In the genomic region with DNA sequence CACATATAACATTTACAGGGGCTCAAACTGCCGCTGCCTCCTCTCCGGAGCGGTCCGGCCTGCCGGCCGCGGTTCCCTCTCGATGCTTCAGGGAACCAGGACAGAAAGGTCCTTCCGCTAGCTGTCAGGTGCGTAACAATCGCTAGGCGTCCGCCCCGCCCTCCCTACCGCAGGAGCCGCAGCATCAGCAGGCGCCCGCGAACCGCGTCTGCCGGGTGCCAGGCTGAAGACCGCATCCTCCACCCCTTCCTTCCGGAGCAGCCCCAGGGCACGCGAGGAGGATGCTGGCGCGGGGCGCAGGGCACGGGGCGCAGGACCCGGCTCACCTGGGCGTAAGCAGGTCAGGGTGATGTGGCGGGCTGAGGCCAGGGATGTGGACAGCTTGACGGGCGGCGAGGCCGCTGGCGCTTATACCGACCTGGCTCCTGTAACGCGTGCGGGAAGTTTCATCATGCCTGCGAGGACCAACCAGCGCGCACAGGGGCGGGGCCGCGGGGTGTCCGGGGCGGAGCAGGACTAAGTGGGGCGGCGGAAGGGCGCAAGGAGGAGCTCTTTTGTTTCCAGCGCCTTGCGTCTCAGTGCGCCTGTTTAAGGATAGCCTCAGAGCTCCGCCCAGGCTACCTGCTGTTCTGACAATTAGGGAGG, we compare ENCODE assay signal across 8 cellular contexts. TPM values are rescaled to one million over a fixed set of nuclear protein-coding genes. Genes with fewer than 3 reads are reported as not detected.
DNase-seq lines count a peak whose midpoint lies in the region; ATAC-seq, FAIRE-seq and TF ChIP-seq lines count a peak whose summit lies in the region.

A gene with protein sequence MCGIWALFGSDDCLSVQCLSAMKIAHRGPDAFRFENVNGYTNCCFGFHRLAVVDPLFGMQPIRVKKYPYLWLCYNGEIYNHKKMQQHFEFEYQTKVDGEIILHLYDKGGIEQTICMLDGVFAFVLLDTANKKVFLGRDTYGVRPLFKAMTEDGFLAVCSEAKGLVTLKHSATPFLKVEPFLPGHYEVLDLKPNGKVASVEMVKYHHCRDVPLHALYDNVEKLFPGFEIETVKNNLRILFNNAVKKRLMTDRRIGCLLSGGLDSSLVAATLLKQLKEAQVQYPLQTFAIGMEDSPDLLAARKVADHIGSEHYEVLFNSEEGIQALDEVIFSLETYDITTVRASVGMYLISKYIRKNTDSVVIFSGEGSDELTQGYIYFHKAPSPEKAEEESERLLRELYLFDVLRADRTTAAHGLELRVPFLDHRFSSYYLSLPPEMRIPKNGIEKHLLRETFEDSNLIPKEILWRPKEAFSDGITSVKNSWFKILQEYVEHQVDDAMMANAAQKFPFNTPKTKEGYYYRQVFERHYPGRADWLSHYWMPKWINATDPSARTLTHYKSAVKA (minus strand): TSS at position 384 of the 645 bp plus-strand sequence. CDS start 3,252 bp downstream, outside the sequence.

- H3K27ac ChIP-seq in smooth muscle cell (ENCODE audit: low read depth) = peak within 1 kb of the TSS; percentile 52

- peak within 1 kb of the TSS; percentile 88 for H3K4me3 Mint-ChIP-seq in WTC11

- peaks cover 47% of the 10 kb centered on the region for H3K27me3 Mint-ChIP-seq in WTC11 (ENCODE audit: low read depth)

- peaks cover 29% of the 10 kb centered on the region for H3K4me1 Mint-ChIP-seq in WTC11

- peaks cover 8% of the 10 kb centered on the region for H4K20me1 ChIP-seq in smooth muscle cell (ENCODE audit: low read depth)

- H2AFZ ChIP-seq in smooth muscle cell (ENCODE audit: low read depth) = peak within 1 kb of the TSS; percentile 93

- in situ Hi-C loops in ACHN (cut with HindIII; ENCODE audit: low pct_ligation_motif_present, low pct_unique_long_range_greater_than_20kb, low sequenced_read_pairs) = no loop called here

- peaks cover 8% of the 10 kb centered on the region for H3K4me1 ChIP-seq in smooth muscle cell (ENCODE audit: low read depth)

- H3K27me3 ChIP-seq in bronchial epithelial cell (ENCODE audit: control insufficient read depth, insufficient read depth, low read length) = no peaks in the 10 kb centered on the region
- no peaks in the 10 kb centered on the region for H3K27me3 ChIP-seq in smooth muscle cell (ENCODE audit: low read depth)

- peaks cover 8% of the 10 kb centered on the region for H3K36me3 Mint-ChIP-seq in WTC11

- H3F3A ChIP-seq in smooth muscle cell (ENCODE audit: low read depth) = no peaks in the 10 kb centered on the region

- peak; percentile 99 for ATAC-seq in GM18873 (IDR thresholded peaks at IDR 0.05; ENCODE audit: low FRiP score, unreplicated experiment)
- peak; percentile 100 for ATAC-seq in HG03135 (IDR thresholded peaks at IDR 0.05; ENCODE audit: unreplicated experiment)
- peak; percentile 94 for ATAC-seq in WTC11

- peak within 1 kb of the TSS; percentile 45; the same call in 1 of the 2 replicates for H3K27ac Mint-ChIP-seq in WTC11

- FAIRE-seq in bronchial epithelial cell (lab: Jason Lieb, UNC) = no peak

- H3K4me3 ChIP-seq in bronchial epithelial cell (ENCODE audit: low read depth, low read length) (peak within 1 kb of the TSS; percentile 95), smooth muscle cell (peak within 1 kb of the TSS; percentile 86)

- no peaks in the 10 kb centered on the region for H3K9me3 Mint-ChIP-seq in WTC11

- H3K4me2 ChIP-seq in smooth muscle cell = peak within 1 kb of the TSS; percentile 87

- TF ChIP-seq CTCF in WTC11 (IDR thresholded peaks at IDR 0.05) = no peak
- TF ChIP-seq CTCF in bronchial epithelial cell (IDR thresholded peaks at IDR 0.05; ENCODE audit: insufficient read depth, low read length, severe bottlenecking) = peak; percentile 34
- no peak for TF ChIP-seq CTCF in smooth muscle cell (IDR thresholded peaks at IDR 0.05; ENCODE audit: borderline replicate concordance, insufficient read depth, poor library complexity, severe bottlenecking)

- peaks cover 10% of the 10 kb centered on the region for H3K36me3 ChIP-seq in bronchial epithelial cell (ENCODE audit: control insufficient read depth, insufficient read depth, low read length)
- H3K36me3 ChIP-seq in smooth muscle cell (ENCODE audit: low read depth) = no peaks in the 10 kb centered on the region

- CTCF ChIA-PET in WTC11 (lab: Charles Lee) = interaction anchor here (0.5 to 1.6 kb wide), 10 partner anchors 20 to 296 kb away, joined by 3 to 12 read pairs (median 3); no protein-coding TSS in a partner anchor

- H3K79me2 ChIP-seq in smooth muscle cell (ENCODE audit: low read depth) = peaks cover 32% of the 10 kb centered on the region

- WGBS in smooth muscle cell (ENCODE audit: low lambda C conversion rate) = 1% methylated on average over 57 of the region's 58 CpGs

- DNase-seq in ACHN = peak; percentile 97
- DNase-seq in NCI-H2227 (lab: John Stamatoyannopoulos, UW; ENCODE audit: unreplicated experiment) = peak; percentile 98
- DNase-seq in WTC11 (ENCODE audit: low spot score) = peak; percentile 97
- DNase-seq in bronchial epithelial cell (ENCODE audit: low read depth) = peak; percentile 81
- DNase-seq in iPS-NIHi7 (ENCODE audit: extremely low spot score) = peak; percentile 93
- peak; percentile 68 for DNase-seq in smooth muscle cell (lab: John Stamatoyannopoulos, UW; ENCODE audit: unreplicated experiment)

- peak within 1 kb of the TSS; percentile 77 for H3K9ac ChIP-seq in smooth muscle cell (ENCODE audit: low read depth)

- no peaks in the 10 kb centered on the region for H3K9me3 ChIP-seq in smooth muscle cell (replicated peaks; ENCODE audit: low read depth)

- POLR2A ChIA-PET in WTC11 (lab: Charles Lee) = interaction anchor here (0.6 to 1.4 kb wide), 9 partner anchors 15 to 755 kb away, joined by 3 to 14 read pairs (median 3); a partner anchor contains a TSS

TF ChIP-seq in WTC11, 78 proteins besides CTCF, POLR2A, EP300 and RAD21 (continues in another document):
- TF ChIP-seq, protein P1, sequence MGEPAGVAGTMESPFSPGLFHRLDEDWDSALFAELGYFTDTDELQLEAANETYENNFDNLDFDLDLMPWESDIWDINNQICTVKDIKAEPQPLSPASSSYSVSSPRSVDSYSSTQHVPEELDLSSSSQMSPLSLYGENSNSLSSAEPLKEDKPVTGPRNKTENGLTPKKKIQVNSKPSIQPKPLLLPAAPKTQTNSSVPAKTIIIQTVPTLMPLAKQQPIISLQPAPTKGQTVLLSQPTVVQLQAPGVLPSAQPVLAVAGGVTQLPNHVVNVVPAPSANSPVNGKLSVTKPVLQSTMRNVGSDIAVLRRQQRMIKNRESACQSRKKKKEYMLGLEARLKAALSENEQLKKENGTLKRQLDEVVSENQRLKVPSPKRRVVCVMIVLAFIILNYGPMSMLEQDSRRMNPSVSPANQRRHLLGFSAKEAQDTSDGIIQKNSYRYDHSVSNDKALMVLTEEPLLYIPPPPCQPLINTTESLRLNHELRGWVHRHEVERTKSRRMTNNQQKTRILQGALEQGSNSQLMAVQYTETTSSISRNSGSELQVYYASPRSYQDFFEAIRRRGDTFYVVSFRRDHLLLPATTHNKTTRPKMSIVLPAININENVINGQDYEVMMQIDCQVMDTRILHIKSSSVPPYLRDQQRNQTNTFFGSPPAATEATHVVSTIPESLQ (CRISPR knock-in tag; IDR thresholded peaks at IDR 0.05) = no peak
- TF ChIP-seq, protein P2, sequence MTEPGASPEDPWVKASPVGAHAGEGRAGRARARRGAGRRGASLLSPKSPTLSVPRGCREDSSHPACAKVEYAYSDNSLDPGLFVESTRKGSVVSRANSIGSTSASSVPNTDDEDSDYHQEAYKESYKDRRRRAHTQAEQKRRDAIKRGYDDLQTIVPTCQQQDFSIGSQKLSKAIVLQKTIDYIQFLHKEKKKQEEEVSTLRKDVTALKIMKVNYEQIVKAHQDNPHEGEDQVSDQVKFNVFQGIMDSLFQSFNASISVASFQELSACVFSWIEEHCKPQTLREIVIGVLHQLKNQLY (CRISPR knock-in tag; IDR thresholded peaks at IDR 0.05) = no peak
- TF ChIP-seq NFATC4 (CRISPR knock-in tag; IDR thresholded peaks at IDR 0.05) (0 out of 2 replicates have a peak, but pooled peaks have one; percentile 14), ELF4 (CRISPR knock-in tag; IDR thresholded peaks at IDR 0.05; ENCODE audit: low read depth) (no peak), SMAD4 (CRISPR knock-in tag; IDR thresholded peaks at IDR 0.05) (0 out of 2 replicates have a peak, but pooled peaks have one; percentile 29), TCF7 (CRISPR knock-in tag; IDR thresholded peaks at IDR 0.05; ENCODE audit: low read depth) (no peak)
- TF ChIP-seq, protein P3, sequence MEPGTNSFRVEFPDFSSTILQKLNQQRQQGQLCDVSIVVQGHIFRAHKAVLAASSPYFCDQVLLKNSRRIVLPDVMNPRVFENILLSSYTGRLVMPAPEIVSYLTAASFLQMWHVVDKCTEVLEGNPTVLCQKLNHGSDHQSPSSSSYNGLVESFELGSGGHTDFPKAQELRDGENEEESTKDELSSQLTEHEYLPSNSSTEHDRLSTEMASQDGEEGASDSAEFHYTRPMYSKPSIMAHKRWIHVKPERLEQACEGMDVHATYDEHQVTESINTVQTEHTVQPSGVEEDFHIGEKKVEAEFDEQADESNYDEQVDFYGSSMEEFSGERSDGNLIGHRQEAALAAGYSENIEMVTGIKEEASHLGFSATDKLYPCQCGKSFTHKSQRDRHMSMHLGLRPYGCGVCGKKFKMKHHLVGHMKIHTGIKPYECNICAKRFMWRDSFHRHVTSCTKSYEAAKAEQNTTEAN (CRISPR knock-in tag; IDR thresholded peaks at IDR 0.05) = peak; percentile 83; the same call in 1 of the 2 replicates
- TF ChIP-seq, protein P4, sequence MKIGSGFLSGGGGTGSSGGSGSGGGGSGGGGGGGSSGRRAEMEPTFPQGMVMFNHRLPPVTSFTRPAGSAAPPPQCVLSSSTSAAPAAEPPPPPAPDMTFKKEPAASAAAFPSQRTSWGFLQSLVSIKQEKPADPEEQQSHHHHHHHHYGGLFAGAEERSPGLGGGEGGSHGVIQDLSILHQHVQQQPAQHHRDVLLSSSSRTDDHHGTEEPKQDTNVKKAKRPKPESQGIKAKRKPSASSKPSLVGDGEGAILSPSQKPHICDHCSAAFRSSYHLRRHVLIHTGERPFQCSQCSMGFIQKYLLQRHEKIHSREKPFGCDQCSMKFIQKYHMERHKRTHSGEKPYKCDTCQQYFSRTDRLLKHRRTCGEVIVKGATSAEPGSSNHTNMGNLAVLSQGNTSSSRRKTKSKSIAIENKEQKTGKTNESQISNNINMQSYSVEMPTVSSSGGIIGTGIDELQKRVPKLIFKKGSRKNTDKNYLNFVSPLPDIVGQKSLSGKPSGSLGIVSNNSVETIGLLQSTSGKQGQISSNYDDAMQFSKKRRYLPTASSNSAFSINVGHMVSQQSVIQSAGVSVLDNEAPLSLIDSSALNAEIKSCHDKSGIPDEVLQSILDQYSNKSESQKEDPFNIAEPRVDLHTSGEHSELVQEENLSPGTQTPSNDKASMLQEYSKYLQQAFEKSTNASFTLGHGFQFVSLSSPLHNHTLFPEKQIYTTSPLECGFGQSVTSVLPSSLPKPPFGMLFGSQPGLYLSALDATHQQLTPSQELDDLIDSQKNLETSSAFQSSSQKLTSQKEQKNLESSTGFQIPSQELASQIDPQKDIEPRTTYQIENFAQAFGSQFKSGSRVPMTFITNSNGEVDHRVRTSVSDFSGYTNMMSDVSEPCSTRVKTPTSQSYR (CRISPR knock-in tag; IDR thresholded peaks at IDR 0.05) = peak; percentile 56; the same call in 1 of the 2 replicates

RNA-seq across cellular contexts. Expression of the gene that starts here (rescaled TPM):
- total RNA-seq in WTC11 (2021) (71.3 to 111 TPM (median 74.5 TPM) in 3 replicates), bronchial epithelial cell (161 and 311 TPM in 2 replicates), smooth muscle cell (62.6 and 68.8 TPM in 2 replicates)
- polyA plus RNA-seq in smooth muscle cell = 56.7 and 63.7 TPM in 2 replicates

Comparison
In these comparisons a context has a peak if more than half of its experiments do, and no peak if none do; other contexts are left out.
1. Peak in every context shown above with its lines: DNase-seq, ATAC-seq, H3K4me3 ChIP-seq and H3K27ac ChIP-seq.